In genomic region chr19:23896912-23897311, GRCh38 we compare ENCODE assay signal across 22 cellular contexts. TPM values are rescaled to one million over a fixed set of nuclear protein-coding genes. Genes with fewer than 3 reads are reported as not detected.
"Had no signal": no experiment of that assay in that cellular context is flagged by ENCODE, and none has a peak within 500 bp of the region (broad histone marks: within the 10 kb centered on the region; RNA-seq: fewer than 3 reads in every experiment).

No MANE protein-coding gene starts in this region.

- DNase-seq: activated CD4-positive, alpha-beta T cell treated with anti-CD3 and anti-CD28 coated beads for 48 hours; activated CD4-positive, alpha-beta T cell treated with anti-CD3 and anti-CD28 coated beads, Interleukin-2, amount 50 U/mL, for 1 hour; activated CD4-positive, alpha-beta T cell treated with anti-CD3 and anti-CD28 coated beads, Interleukin-2, amount 50 U/mL, for 48 hours; activated CD8-positive, alpha-beta memory T cell treated with anti-CD3 and anti-CD28 coated beads for 24 hours; activated CD8-positive, alpha-beta T cell treated with anti-CD3 and anti-CD28 coated beads for 36 hours; activated effector memory CD4-positive, alpha-beta T cell treated with Interleukin-2 at 50 U/mL for 16 hours; activated gamma-delta T cell treated with Interleukin-2 at 50 U/mL for 16 hours; activated naive CD4-positive, alpha-beta T cell treated with anti-CD3 and anti-CD28 coated beads, Interleukin-2, amount 50 U/mL, for 16 hours; activated naive CD4-positive, alpha-beta T cell treated with Interleukin-2 at 50 U/mL for 16 hours; activated T-cell treated with anti-CD3 and anti-CD28 coated beads, Interleukin-2, amount 50 U/mL, for 4 hours; amniotic stem cell; anterior cingulate cortex; brain microvascular endothelial cell; effector CD8-positive, alpha-beta T cell; esophagus squamous epithelium; foreskin melanocyte; T-helper 2 cell had no signal

- H3K36me3 ChIP-seq: brain microvascular endothelial cell, esophagus squamous epithelium, gastroesophageal sphincter had no signal

- H3K9me3 ChIP-seq: esophagus squamous epithelium had no signal

- H3K4me3 Mint-ChIP-seq: activated CD8-positive, alpha-beta T cell treated with anti-CD3 and anti-CD28 coated beads for 36 hours; activated naive CD8-positive, alpha-beta T cell; activated T-cell treated with anti-CD3 and anti-CD28 coated beads, Interleukin-2, amount 50 U/mL, for 4 hours; activated T-helper 17 cell treated with anti-CD3 and anti-CD28 coated beads, Interleukin-2, amount 50 U/mL, for 72 hours; WTC11 had no signal

- H3K27ac ChIP-seq: brain microvascular endothelial cell, epithelial cell of prostate, esophagus squamous epithelium, gastroesophageal sphincter had no signal

- H3K27me3 ChIP-seq: brain microvascular endothelial cell, esophagus squamous epithelium, gastroesophageal sphincter had no signal

- ATAC-seq: activated CD8-positive, alpha-beta T cell treated with anti-CD3 and anti-CD28 coated beads for 36 hours; activated T-cell treated with anti-CD3 and anti-CD28 coated beads, Interleukin-2, amount 50 U/mL, for 4 hours; activated T-helper 17 cell treated with anti-CD3 and anti-CD28 coated beads, Interleukin-2, amount 50 U/mL, for 72 hours; gastroesophageal sphincter; WTC11 had no signal

- H3K4me3 ChIP-seq: esophagus squamous epithelium, gastroesophageal sphincter had no signal

- H3K27ac Mint-ChIP-seq: activated CD8-positive, alpha-beta T cell treated with anti-CD3 and anti-CD28 coated beads for 36 hours; activated naive CD8-positive, alpha-beta T cell; activated T-helper 17 cell treated with anti-CD3 and anti-CD28 coated beads, Interleukin-2, amount 50 U/mL, for 72 hours; WTC11 had no signal

- H3K4me1 ChIP-seq: esophagus squamous epithelium, gastroesophageal sphincter had no signal

- H3K4me1 Mint-ChIP-seq: activated T-helper 17 cell treated with anti-CD3 and anti-CD28 coated beads, Interleukin-2, amount 50 U/mL, for 72 hours; WTC11 had no signal

RNA-seq across cellular contexts. Expression of gene ZNF726, which starts 17.8 kb away (rescaled TPM):
- total RNA-seq: WTC11 had no signal
